Comparison of ENCODE assay signal across 9 cellular contexts in genomic region chr2:85544254-85544691, GRCh38. TPM values are rescaled to one million over a fixed set of nuclear protein-coding genes. Genes with fewer than 3 reads are reported as not detected.
DNase-seq lines count a peak whose midpoint lies in the region; ATAC-seq and TF ChIP-seq lines count a peak whose summit lies in the region.
"Not testable (repeated sequence)": the region's sequence is repeated elsewhere in the genome, so short reads cannot be mapped to it uniquely, and the experiment has no call there.
"Had no signal": no experiment of that assay in that cellular context is flagged by ENCODE, and none has a peak within 500 bp of the region (broad histone marks: within the 10 kb centered on the region; RNA-seq: fewer than 3 reads in every experiment).

No MANE protein-coding gene starts in this region.

- H3K9me3 Mint-ChIP-seq in activated T-helper 1 cell treated with anti-CD3 and anti-CD28 coated beads, Interleukin-12 subunit alpha, Interleukin-12 subunit beta, Interleukin-2, Interleukin-4 antibody, amounts not matched to agents 30 ng/mL and 10 ng/mL and 1 ng/mL, durations not matched to agents 14 hours and 24 hours and 36 hours; central memory CD8-positive, alpha-beta T cell; glutamatergic neuron (ENCODE audit: unreplicated experiment); osteocyte (ENCODE audit: unreplicated experiment): not testable (repeated sequence)

- DNase-seq in DMS53 (lab: John Stamatoyannopoulos, UW): peak; percentile 47
- peak; percentile 72 for DNase-seq in NCI-H1436 (lab: John Stamatoyannopoulos, UW)
- peak; percentile 30 for DNase-seq in NCI-H748 (lab: John Stamatoyannopoulos, UW; ENCODE audit: unreplicated experiment)
- not testable (repeated sequence) for DNase-seq in activated T-helper 1 cell treated with anti-CD3 and anti-CD28 coated beads, Interleukin-12 subunit alpha, Interleukin-12 subunit beta, Interleukin-2, Interleukin-4 antibody, amounts not matched to agents 30 ng/mL and 10 ng/mL and 1 ng/mL, durations not matched to agents 14 hours and 24 hours and 36 hours (ENCODE audit: low spot score); central memory CD8-positive, alpha-beta T cell (ENCODE audit: low spot score in 2 of 2); glutamatergic neuron; osteocyte (ENCODE audit: extremely low spot score, unreplicated experiment); vagina (ENCODE audit: extremely low spot score in 2 of 2)

- H3K27me3 Mint-ChIP-seq in activated T-helper 1 cell treated with anti-CD3 and anti-CD28 coated beads, Interleukin-12 subunit alpha, Interleukin-12 subunit beta, Interleukin-2, Interleukin-4 antibody, amounts not matched to agents 30 ng/mL and 10 ng/mL and 1 ng/mL, durations not matched to agents 14 hours and 24 hours and 36 hours (ENCODE audit: insufficient read depth); central memory CD8-positive, alpha-beta T cell; glutamatergic neuron (ENCODE audit: unreplicated experiment); osteocyte (ENCODE audit: unreplicated experiment): not testable (repeated sequence)

- peaks cover 44% of the 10 kb centered on the region for H3K4me1 ChIP-seq in vagina

- not testable (repeated sequence) for H3K27me3 ChIP-seq in vagina

- intact Hi-C loops in activated T-helper 1 cell treated with anti-CD3 and anti-CD28 coated beads, Interleukin-12 subunit alpha, Interleukin-12 subunit beta, Interleukin-2, Interleukin-4 antibody, amounts not matched to agents 30 ng/mL and 10 ng/mL and 1 ng/mL, durations not matched to agents 14 hours and 24 hours and 36 hours (cut with micrococcal nuclease): not testable (repeated sequence)
- intact Hi-C loops in vagina (cut with DNase I): loop anchor here (10.0 kb wide), 1 partner anchor 61 kb away; the partner anchor contains the start of gene TMEM150A

- peak overlapping the region; percentile 33 for H3K4me3 Mint-ChIP-seq in activated T-helper 1 cell treated with anti-CD3 and anti-CD28 coated beads, Interleukin-12 subunit alpha, Interleukin-12 subunit beta, Interleukin-2, Interleukin-4 antibody, amounts not matched to agents 30 ng/mL and 10 ng/mL and 1 ng/mL, durations not matched to agents 14 hours and 24 hours and 36 hours
- H3K4me3 Mint-ChIP-seq in central memory CD8-positive, alpha-beta T cell; glutamatergic neuron (ENCODE audit: unreplicated experiment); osteocyte (ENCODE audit: unreplicated experiment): not testable (repeated sequence)

- peak overlapping the region; percentile 8 for H3K27ac Mint-ChIP-seq in activated T-helper 1 cell treated with anti-CD3 and anti-CD28 coated beads, Interleukin-12 subunit alpha, Interleukin-12 subunit beta, Interleukin-2, Interleukin-4 antibody, amounts not matched to agents 30 ng/mL and 10 ng/mL and 1 ng/mL, durations not matched to agents 14 hours and 24 hours and 36 hours
- H3K27ac Mint-ChIP-seq in central memory CD8-positive, alpha-beta T cell (ENCODE audit: low read depth): peak overlapping the region; percentile 33
- H3K27ac Mint-ChIP-seq in glutamatergic neuron (ENCODE audit: unreplicated experiment) (peak overlapping the region; percentile 59), osteocyte (ENCODE audit: unreplicated experiment) (peak overlapping the region; percentile 31)

- not testable (repeated sequence) for ATAC-seq in central memory CD8-positive, alpha-beta T cell (replicated peaks; ENCODE audit: extremely low read depth, poor library complexity, severe bottlenecking)

- H3K27ac ChIP-seq in vagina: peak overlapping the region; percentile 9

- not testable (repeated sequence) for TF ChIP-seq POLR2A in vagina (IDR thresholded peaks at IDR 0.05)

- H3K4me3 ChIP-seq in vagina: not testable (repeated sequence)

- peaks cover 73% of the 10 kb centered on the region for H3K36me3 Mint-ChIP-seq in activated T-helper 1 cell treated with anti-CD3 and anti-CD28 coated beads, Interleukin-12 subunit alpha, Interleukin-12 subunit beta, Interleukin-2, Interleukin-4 antibody, amounts not matched to agents 30 ng/mL and 10 ng/mL and 1 ng/mL, durations not matched to agents 14 hours and 24 hours and 36 hours (ENCODE audit: low read depth)
- H3K36me3 Mint-ChIP-seq in central memory CD8-positive, alpha-beta T cell (ENCODE audit: insufficient read depth): peaks cover 53% of the 10 kb centered on the region
- H3K36me3 Mint-ChIP-seq in glutamatergic neuron (ENCODE audit: unreplicated experiment): not testable (repeated sequence)
- H3K36me3 Mint-ChIP-seq in osteocyte (ENCODE audit: unreplicated experiment): peaks cover 44% of the 10 kb centered on the region

- not testable (repeated sequence) for TF ChIP-seq CTCF in glutamatergic neuron (IDR thresholded peaks at IDR 0.05; ENCODE audit: partially characterized antibody, unreplicated experiment); osteocyte (IDR thresholded peaks at IDR 0.05); vagina (IDR thresholded peaks at IDR 0.05)

- H3K36me3 ChIP-seq in vagina: peaks cover 0 to 44% of the 10 kb centered on the region in 2 donors

- H3K9me3 ChIP-seq in vagina: not testable (repeated sequence)

- peaks cover 43% of the 10 kb centered on the region for H3K4me1 Mint-ChIP-seq in activated T-helper 1 cell treated with anti-CD3 and anti-CD28 coated beads, Interleukin-12 subunit alpha, Interleukin-12 subunit beta, Interleukin-2, Interleukin-4 antibody, amounts not matched to agents 30 ng/mL and 10 ng/mL and 1 ng/mL, durations not matched to agents 14 hours and 24 hours and 36 hours (ENCODE audit: low read depth)
- H3K4me1 Mint-ChIP-seq in central memory CD8-positive, alpha-beta T cell: peaks cover 32% of the 10 kb centered on the region
- H3K4me1 Mint-ChIP-seq in glutamatergic neuron (ENCODE audit: low read depth, unreplicated experiment) (peaks cover 29% of the 10 kb centered on the region), osteocyte (ENCODE audit: unreplicated experiment) (peaks cover 36% of the 10 kb centered on the region)

RNA-seq across cellular contexts. Expression of gene MAT2A, which starts 5.3 kb away (rescaled TPM):
- total RNA-seq in activated T-helper 1 cell treated with anti-CD3 and anti-CD28 coated beads, Interleukin-12 subunit alpha, Interleukin-12 subunit beta, Interleukin-2, Interleukin-4 antibody, amounts not matched to agents 30 ng/mL and 10 ng/mL and 1 ng/mL, durations not matched to agents 14 hours and 24 hours and 36 hours: 461 and 480 TPM in 2 replicates
- total RNA-seq in glutamatergic neuron (ENCODE audit: unreplicated experiment) (302 TPM), osteocyte (178 and 183 TPM in 2 replicates), vagina (177 TPM)

RNA-seq across cellular contexts. Expression of gene GGCX, which starts 17.0 kb away (rescaled TPM):
- total RNA-seq in activated T-helper 1 cell treated with anti-CD3 and anti-CD28 coated beads, Interleukin-12 subunit alpha, Interleukin-12 subunit beta, Interleukin-2, Interleukin-4 antibody, amounts not matched to agents 30 ng/mL and 10 ng/mL and 1 ng/mL, durations not matched to agents 14 hours and 24 hours and 36 hours: 26.2 and 28.3 TPM in 2 replicates
- total RNA-seq in glutamatergic neuron (ENCODE audit: unreplicated experiment): 49.6 TPM
- total RNA-seq in osteocyte: 58.2 and 59.6 TPM in 2 replicates
- total RNA-seq in vagina: 18.2 TPM

RNA-seq across cellular contexts. Expression of gene VAMP8, which starts 33.1 kb away (rescaled TPM):
- 86.1 and 89.6 TPM in 2 replicates for total RNA-seq in activated T-helper 1 cell treated with anti-CD3 and anti-CD28 coated beads, Interleukin-12 subunit alpha, Interleukin-12 subunit beta, Interleukin-2, Interleukin-4 antibody, amounts not matched to agents 30 ng/mL and 10 ng/mL and 1 ng/mL, durations not matched to agents 14 hours and 24 hours and 36 hours
- 0.78 TPM for total RNA-seq in glutamatergic neuron (ENCODE audit: unreplicated experiment)
- total RNA-seq in osteocyte: 3.1 and 3.8 TPM in 2 replicates
- total RNA-seq in vagina: 46.2 TPM
- total RNA-seq: SJSA1 had no signal

RNA-seq across cellular contexts. Expression of gene VAMP5, which starts 40.0 kb away (rescaled TPM):
- total RNA-seq in activated T-helper 1 cell treated with anti-CD3 and anti-CD28 coated beads, Interleukin-12 subunit alpha, Interleukin-12 subunit beta, Interleukin-2, Interleukin-4 antibody, amounts not matched to agents 30 ng/mL and 10 ng/mL and 1 ng/mL, durations not matched to agents 14 hours and 24 hours and 36 hours: 31.7 and 40.0 TPM in 2 replicates
- total RNA-seq in glutamatergic neuron (ENCODE audit: unreplicated experiment) (1.4 TPM), osteocyte (not detected in 2 replicates), vagina (42.5 TPM)

RNA-seq across cellular contexts. Expression of gene RNF181, which starts 51.3 kb away (rescaled TPM):
- total RNA-seq in activated T-helper 1 cell treated with anti-CD3 and anti-CD28 coated beads, Interleukin-12 subunit alpha, Interleukin-12 subunit beta, Interleukin-2, Interleukin-4 antibody, amounts not matched to agents 30 ng/mL and 10 ng/mL and 1 ng/mL, durations not matched to agents 14 hours and 24 hours and 36 hours: 111 and 116 TPM in 2 replicates
- total RNA-seq in glutamatergic neuron (ENCODE audit: unreplicated experiment) (75.1 TPM), osteocyte (77.2 and 77.3 TPM in 2 replicates), vagina (107 TPM)

Comparison
In these comparisons a context has a peak if more than half of its experiments do, and no peak if none do; other contexts are left out.
1. H3K27ac Mint-ChIP-seq: peak in every context shown above with its lines; median percentile 59 in glutamatergic neuron; 33 in central memory CD8-positive, alpha-beta T cell; 31 in osteocyte; 8 in activated T-helper 1 cell treated with anti-CD3 and anti-CD28 coated beads, Interleukin-12 subunit alpha, Interleukin-12 subunit beta, Interleukin-2, Interleukin-4 antibody, amounts not matched to agents 30 ng/mL and 10 ng/mL and 1 ng/mL, durations not matched to agents 14 hours and 24 hours and 36 hours.